Comparison of ENCODE assay signal across 8 cellular contexts in genomic region chr11:18706330-18707243, GRCh38. TPM values are rescaled to one million over a fixed set of nuclear protein-coding genes. Genes with fewer than 3 reads are reported as not detected.
DNase-seq lines count a peak whose midpoint lies in the region; ATAC-seq and TF ChIP-seq lines count a peak whose summit lies in the region.

No MANE protein-coding gene starts in this region.

- TF ChIP-seq CTCF in AG04450 (IDR thresholded peaks at IDR 0.05; ENCODE audit: low read depth, low read length) (no peak), foreskin keratinocyte (conservative IDR thresholded peaks at IDR 0.05) (no peak)

- CTCF ChIA-PET in AG04450 (lab: Charles Lee): interaction anchor here (0.5 to 5.2 kb wide), 2 partner anchors 15 to 52 kb away, joined by 3 to 26 read pairs; no protein-coding TSS in a partner anchor

- POLR2A ChIA-PET in AG04450 (lab: Yijun Ruan, JAX): no interaction called here

- ATAC-seq in GM19397 (IDR thresholded peaks at IDR 0.05; ENCODE audit: unreplicated experiment) (peak; percentile 63), foreskin keratinocyte (peak; percentile 56)

- H3K9me3 ChIP-seq in AG04450 (ENCODE audit: control insufficient read depth, insufficient read depth, low read length): no peaks in the 10 kb centered on the region; the same call in 1 of the 2 replicates

- H3K4me1 ChIP-seq in foreskin keratinocyte: no peaks in the 10 kb centered on the region

- no peak overlapping the region for H3K27ac ChIP-seq in AG04450 (ENCODE audit: low read depth, low read length)
- no peak overlapping the region for H3K27ac ChIP-seq in foreskin keratinocyte

- H3K4me3 ChIP-seq in AG04450 (ENCODE audit: low read depth, low read length): peak overlapping the region; percentile 22; the same call in 1 of the 2 replicates

- H3K27me3 ChIP-seq in AG04450 (ENCODE audit: control insufficient read depth, insufficient read depth, low read length) (peaks cover 41% of the 10 kb centered on the region), foreskin keratinocyte (peaks cover 22% of the 10 kb centered on the region)

- no peak for DNase-seq in AG04450 (ENCODE audit: low read depth, low spot score)
- DNase-seq in NCI-H345 (lab: John Stamatoyannopoulos, UW): peak; percentile 70
- DNase-seq in activated effector memory CD4-positive, alpha-beta T cell treated with Interleukin-2 at 50 U/mL for 16 hours: peak; percentile 43
- DNase-seq in foreskin keratinocyte: no peak
- peak; percentile 43 for DNase-seq in occipital lobe (lab: John Stamatoyannopoulos, UW)
- no peak for DNase-seq in NCI-H128 (lab: John Stamatoyannopoulos, UW; ENCODE audit: unreplicated experiment)
- DNase-seq in globus pallidus (ENCODE audit: low spot score): no peak

RNA-seq across cellular contexts. Expression of gene TMEM86A, which starts 8.0 kb away (rescaled TPM):
- polyA plus RNA-seq in AG04450 (2011; rRNA removed) (0.36 and 0.47 TPM in 2 replicates), foreskin keratinocyte (0.71 and 1.7 TPM in 2 replicates)
- polyA minus RNA-seq in AG04450 (2011; rRNA and poly(A)+ RNA removed): 0.92 and 2.3 TPM in 2 replicates
- total RNA-seq in foreskin keratinocyte (0.71 and 1.3 TPM in 2 replicates), occipital lobe (6.9 TPM)

RNA-seq across cellular contexts. Expression of gene IGSF22, which starts 19.4 kb away (rescaled TPM):
- polyA plus RNA-seq in AG04450 (2011; rRNA removed): not detected in 2 replicates
- not detected in 2 replicates for polyA minus RNA-seq in AG04450 (2011; rRNA and poly(A)+ RNA removed)
- total RNA-seq in foreskin keratinocyte: 0.27 and 0.46 TPM in 2 replicates
- 0.42 and 0.47 TPM in 2 replicates for polyA plus RNA-seq in foreskin keratinocyte
- total RNA-seq in occipital lobe: 0.16 TPM

Comparison
In these comparisons a context has a peak if more than half of its experiments do, and no peak if none do; other contexts are left out.
1. DNase-seq: peak in NCI-H345 (single experiment), activated effector memory CD4-positive, alpha-beta T cell treated with Interleukin-2 at 50 U/mL for 16 hours (single experiment) and occipital lobe (single experiment); none in AG04450 (single experiment), foreskin keratinocyte (0 of 2), NCI-H128 (single experiment) and globus pallidus (single experiment).